38 cellular contexts compared by ENCODE assay signal in genomic region chr5:81344736-81345135, GRCh38. TPM values are rescaled to one million over a fixed set of nuclear protein-coding genes. Genes with fewer than 3 reads are reported as not detected.
"Had no signal": no experiment of that assay in that cellular context is flagged by ENCODE, and none has a peak within 500 bp of the region (broad histone marks: within the 10 kb centered on the region; RNA-seq: fewer than 3 reads in every experiment).

No MANE protein-coding gene starts in this region.

- H3K27me3 ChIP-seq: ascending aorta, cardiac muscle cell had no signal

- H3K4me3 ChIP-seq: ascending aorta, cardiac muscle cell had no signal

- H3K27me3 Mint-ChIP-seq: activated B cell treated with CpG ODN at 0.5 μM for 24 hours; activated CD4-positive, alpha-beta memory T cell treated with anti-CD3 and anti-CD28 coated beads for 36 hours; activated CD4-positive, alpha-beta T cell treated with anti-CD3 and anti-CD28 coated beads, Interleukin-2, amount 10 ng/mL, durations not matched to agents 24 days and 14 days; activated CD8-positive, alpha-beta T cell treated with anti-CD3 and anti-CD28 coated beads for 36 hours; activated naive CD8-positive, alpha-beta T cell treated with anti-CD3 and anti-CD28 coated beads for 36 hours; activated T-helper 17 cell treated with anti-CD3 and anti-CD28 coated beads, Interleukin-2, amount 50 U/mL, for 72 hours had no signal

- DNase-seq: activated B cell treated with CpG ODN at 0.5 μM for 24 hours; activated CD4-positive, alpha-beta memory T cell treated with anti-CD3 and anti-CD28 coated beads for 36 hours; activated CD4-positive, alpha-beta T cell treated with anti-CD3 and anti-CD28 coated beads for 4 hours; activated CD4-positive, alpha-beta T cell treated with anti-CD3 and anti-CD28 coated beads, Interleukin-2, amount 10 ng/mL, durations not matched to agents 24 days and 14 days; activated CD4-positive, alpha-beta T cell treated with anti-CD3 and anti-CD28 coated beads, Interleukin-2, amount 50 U/mL, for 1 hour; activated CD4-positive, alpha-beta T cell treated with anti-CD3 and anti-CD28 coated beads, Interleukin-2, amount 50 U/mL, for 4 hours; activated CD4-positive, CD25-positive, alpha-beta regulatory T cell treated with anti-CD3 and anti-CD28 coated beads, Interleukin-2, amount 50 U/mL, for 72 hours; activated CD8-positive, alpha-beta memory T cell treated with anti-CD3 and anti-CD28 coated beads, Interleukin-2, amount 50 U/mL, for 4 hours; activated CD8-positive, alpha-beta T cell treated with anti-CD3 and anti-CD28 coated beads for 36 hours; activated effector memory CD4-positive, alpha-beta T cell treated with anti-CD3 and anti-CD28 coated beads, Interleukin-2, amount 50 U/mL, for 16 hours; activated gamma-delta T cell treated with Interleukin-2 at 50 U/mL for 16 hours; activated naive CD4-positive, alpha-beta T cell; activated naive CD4-positive, alpha-beta T cell treated with anti-CD3 and anti-CD28 coated beads for 36 hours; activated naive CD4-positive, alpha-beta T cell treated with anti-CD3 and anti-CD28 coated beads, Interleukin-2, amount 50 U/mL, for 16 hours; activated naive CD8-positive, alpha-beta T cell treated with anti-CD3 and anti-CD28 coated beads for 36 hours; activated T-cell treated with anti-CD3 and anti-CD28 coated beads for 4 hours; activated T-cell treated with anti-CD3 and anti-CD28 coated beads, Interleukin-2, amount 50 U/mL, for 1 hour; activated T-cell treated with anti-CD3 and anti-CD28 coated beads, Interleukin-2, amount 50 U/mL, for 4 hours; activated T-cell treated with anti-CD3 and anti-CD28 coated beads, Interleukin-2, amount 50 U/mL, for 72 hours; amygdala; anterior cingulate cortex; caudate nucleus; T-helper 1 cell; T-helper 2 cell; T-helper 9 cell had no signal

- H3K27ac Mint-ChIP-seq: activated B cell treated with CpG ODN at 0.5 μM for 24 hours; activated CD4-positive, alpha-beta memory T cell treated with anti-CD3 and anti-CD28 coated beads for 36 hours; activated CD4-positive, alpha-beta T cell treated with anti-CD3 and anti-CD28 coated beads, Interleukin-2, amount 10 ng/mL, durations not matched to agents 24 days and 14 days; activated CD8-positive, alpha-beta T cell treated with anti-CD3 and anti-CD28 coated beads for 36 hours; activated naive CD4-positive, alpha-beta T cell treated with anti-CD3 and anti-CD28 coated beads for 36 hours; activated naive CD4-positive, alpha-beta T cell treated with anti-CD3 and anti-CD28 coated beads, Interleukin-2, amount 50 U/mL, for 72 hours; activated naive CD8-positive, alpha-beta T cell treated with anti-CD3 and anti-CD28 coated beads for 36 hours; activated T-cell treated with anti-CD3 and anti-CD28 coated beads, Interleukin-2, amount 50 U/mL, for 72 hours; activated T-helper 1 cell treated with anti-CD3 and anti-CD28 coated beads, Interleukin-12 subunit alpha, Interleukin-12 subunit beta, Interleukin-2, Interleukin-4 antibody, amounts not matched to agents 30 ng/mL and 10 ng/mL and 1 ng/mL, durations not matched to agents 14 hours and 24 hours and 36 hours; activated T-helper 17 cell treated with anti-CD3 and anti-CD28 coated beads, Interleukin-2, amount 50 U/mL, for 72 hours; brain; T-helper 1 cell treated with Interleukin-12 subunit alpha and Interleukin-12 subunit beta and Interleukin-4 antibody, amounts not matched to agents 30 μg/mL and 1 μg/mL, for 36 hours; T-helper 2 cell treated with Interferon-gamma antibody and Interleukin-4, amounts not matched to agents 5 μg/mL and 100 μg/mL, for 36 hours had no signal

- H3K9me3 Mint-ChIP-seq: activated B cell treated with CpG ODN at 0.5 μM for 24 hours; activated CD4-positive, alpha-beta memory T cell treated with anti-CD3 and anti-CD28 coated beads for 36 hours; activated CD4-positive, alpha-beta T cell treated with anti-CD3 and anti-CD28 coated beads, Interleukin-2, amount 10 ng/mL, durations not matched to agents 24 days and 14 days; activated CD8-positive, alpha-beta T cell treated with anti-CD3 and anti-CD28 coated beads for 36 hours; activated naive CD4-positive, alpha-beta T cell treated with anti-CD3 and anti-CD28 coated beads for 36 hours; activated naive CD4-positive, alpha-beta T cell treated with anti-CD3 and anti-CD28 coated beads, Interleukin-2, amount 50 U/mL, for 72 hours; activated naive CD8-positive, alpha-beta T cell treated with anti-CD3 and anti-CD28 coated beads for 36 hours; activated T-cell treated with anti-CD3 and anti-CD28 coated beads, Interleukin-2, amount 50 U/mL, for 4 hours; activated T-cell treated with anti-CD3 and anti-CD28 coated beads, Interleukin-2, amount 50 U/mL, for 72 hours; activated T-helper 1 cell treated with anti-CD3 and anti-CD28 coated beads, Interleukin-12 subunit alpha, Interleukin-12 subunit beta, Interleukin-2, Interleukin-4 antibody, amounts not matched to agents 30 ng/mL and 10 ng/mL and 1 ng/mL, durations not matched to agents 14 hours and 24 hours and 36 hours; activated T-helper 17 cell treated with anti-CD3 and anti-CD28 coated beads, Interleukin-2, amount 50 U/mL, for 72 hours; brain; T-helper 1 cell treated with Interleukin-12 subunit alpha and Interleukin-12 subunit beta and Interleukin-4 antibody, amounts not matched to agents 30 μg/mL and 1 μg/mL, for 36 hours; T-helper 2 cell treated with Interferon-gamma antibody and Interleukin-4, amounts not matched to agents 5 μg/mL and 100 μg/mL, for 36 hours had no signal

- H3K4me1 ChIP-seq: ascending aorta had no signal

- H3K36me3 ChIP-seq: ascending aorta, cardiac muscle cell had no signal

- H3K9me3 ChIP-seq: ascending aorta had no signal

- FAIRE-seq: bronchial epithelial cell, TTC549 had no signal

- H3K27ac ChIP-seq: ascending aorta, cardiac muscle cell, VCaP had no signal

- ATAC-seq: activated CD8-positive, alpha-beta T cell treated with anti-CD3 and anti-CD28 coated beads for 36 hours; activated naive CD4-positive, alpha-beta T cell treated with anti-CD3 and anti-CD28 coated beads, Interleukin-2, amount 50 U/mL, for 72 hours; activated T-cell treated with anti-CD3 and anti-CD28 coated beads, Interleukin-2, amount 50 U/mL, for 4 hours; activated T-cell treated with anti-CD3 and anti-CD28 coated beads, Interleukin-2, amount 50 U/mL, for 72 hours; activated T-helper 17 cell treated with anti-CD3 and anti-CD28 coated beads, Interleukin-2, amount 50 U/mL, for 72 hours had no signal

- H3K4me1 Mint-ChIP-seq: activated B cell treated with CpG ODN at 0.5 μM for 24 hours; activated CD4-positive, alpha-beta T cell treated with anti-CD3 and anti-CD28 coated beads, Interleukin-2, amount 10 ng/mL, durations not matched to agents 24 days and 14 days; activated T-helper 17 cell treated with anti-CD3 and anti-CD28 coated beads, Interleukin-2, amount 50 U/mL, for 72 hours; brain had no signal

- H3K4me3 Mint-ChIP-seq: activated B cell treated with CpG ODN at 0.5 μM for 24 hours; activated CD4-positive, alpha-beta memory T cell treated with anti-CD3 and anti-CD28 coated beads for 36 hours; activated CD4-positive, alpha-beta T cell treated with anti-CD3 and anti-CD28 coated beads, Interleukin-2, amount 10 ng/mL, durations not matched to agents 24 days and 14 days; activated CD8-positive, alpha-beta T cell treated with anti-CD3 and anti-CD28 coated beads for 36 hours; activated naive CD4-positive, alpha-beta T cell treated with anti-CD3 and anti-CD28 coated beads for 36 hours; activated naive CD8-positive, alpha-beta T cell treated with anti-CD3 and anti-CD28 coated beads for 36 hours; activated T-cell treated with anti-CD3 and anti-CD28 coated beads, Interleukin-2, amount 50 U/mL, for 4 hours; activated T-cell treated with anti-CD3 and anti-CD28 coated beads, Interleukin-2, amount 50 U/mL, for 72 hours; activated T-helper 1 cell treated with anti-CD3 and anti-CD28 coated beads, Interleukin-12 subunit alpha, Interleukin-12 subunit beta, Interleukin-2, Interleukin-4 antibody, amounts not matched to agents 30 ng/mL and 10 ng/mL and 1 ng/mL, durations not matched to agents 14 hours and 24 hours and 36 hours; activated T-helper 17 cell treated with anti-CD3 and anti-CD28 coated beads, Interleukin-2, amount 50 U/mL, for 72 hours; brain; T-helper 1 cell treated with Interleukin-12 subunit alpha and Interleukin-12 subunit beta and Interleukin-4 antibody, amounts not matched to agents 30 μg/mL and 1 μg/mL, for 36 hours; T-helper 2 cell treated with Interferon-gamma antibody and Interleukin-4, amounts not matched to agents 5 μg/mL and 100 μg/mL, for 36 hours had no signal

- H3K36me3 Mint-ChIP-seq: activated CD4-positive, alpha-beta memory T cell treated with anti-CD3 and anti-CD28 coated beads for 36 hours; activated naive CD4-positive, alpha-beta T cell treated with anti-CD3 and anti-CD28 coated beads, Interleukin-2, amount 50 U/mL, for 72 hours; activated naive CD8-positive, alpha-beta T cell treated with anti-CD3 and anti-CD28 coated beads for 36 hours; brain had no signal

RNA-seq across cellular contexts. Expression of gene ACOT12, which starts 49.2 kb away (rescaled TPM):
- total RNA-seq: activated B cell treated with CpG ODN at 0.5 μM for 24 hours; activated CD4-positive, alpha-beta memory T cell treated with anti-CD3 and anti-CD28 coated beads for 36 hours; activated CD4-positive, alpha-beta T cell treated with anti-CD3 and anti-CD28 coated beads, Interleukin-2, amount 10 ng/mL, durations not matched to agents 24 days and 14 days; activated CD8-positive, alpha-beta memory T cell treated with anti-CD3 and anti-CD28 coated beads for 36 hours; activated CD8-positive, alpha-beta T cell treated with anti-CD3 and anti-CD28 coated beads for 36 hours; activated naive CD4-positive, alpha-beta T cell treated with anti-CD3 and anti-CD28 coated beads for 36 hours; activated naive CD4-positive, alpha-beta T cell treated with anti-CD3 and anti-CD28 coated beads, Interleukin-2, amount 50 U/mL, for 72 hours; activated naive CD8-positive, alpha-beta T cell treated with anti-CD3 and anti-CD28 coated beads for 36 hours; activated T-cell treated with anti-CD3 and anti-CD28 coated beads, Interleukin-2, amount 50 U/mL, for 4 hours; activated T-cell treated with anti-CD3 and anti-CD28 coated beads, Interleukin-2, amount 50 U/mL, for 72 hours; activated T-helper 1 cell treated with anti-CD3 and anti-CD28 coated beads, Interleukin-12 subunit alpha, Interleukin-12 subunit beta, Interleukin-2, Interleukin-4 antibody, amounts not matched to agents 30 ng/mL and 10 ng/mL and 1 ng/mL, durations not matched to agents 14 hours and 24 hours and 36 hours; activated T-helper 17 cell treated with anti-CD3 and anti-CD28 coated beads, Interleukin-2, amount 50 U/mL, for 72 hours; ascending aorta; bronchial epithelial cell; cardiac muscle cell had no signal
- polyA plus RNA-seq: adipose tissue, cardiac muscle cell had no signal
